In the genomic region with DNA sequence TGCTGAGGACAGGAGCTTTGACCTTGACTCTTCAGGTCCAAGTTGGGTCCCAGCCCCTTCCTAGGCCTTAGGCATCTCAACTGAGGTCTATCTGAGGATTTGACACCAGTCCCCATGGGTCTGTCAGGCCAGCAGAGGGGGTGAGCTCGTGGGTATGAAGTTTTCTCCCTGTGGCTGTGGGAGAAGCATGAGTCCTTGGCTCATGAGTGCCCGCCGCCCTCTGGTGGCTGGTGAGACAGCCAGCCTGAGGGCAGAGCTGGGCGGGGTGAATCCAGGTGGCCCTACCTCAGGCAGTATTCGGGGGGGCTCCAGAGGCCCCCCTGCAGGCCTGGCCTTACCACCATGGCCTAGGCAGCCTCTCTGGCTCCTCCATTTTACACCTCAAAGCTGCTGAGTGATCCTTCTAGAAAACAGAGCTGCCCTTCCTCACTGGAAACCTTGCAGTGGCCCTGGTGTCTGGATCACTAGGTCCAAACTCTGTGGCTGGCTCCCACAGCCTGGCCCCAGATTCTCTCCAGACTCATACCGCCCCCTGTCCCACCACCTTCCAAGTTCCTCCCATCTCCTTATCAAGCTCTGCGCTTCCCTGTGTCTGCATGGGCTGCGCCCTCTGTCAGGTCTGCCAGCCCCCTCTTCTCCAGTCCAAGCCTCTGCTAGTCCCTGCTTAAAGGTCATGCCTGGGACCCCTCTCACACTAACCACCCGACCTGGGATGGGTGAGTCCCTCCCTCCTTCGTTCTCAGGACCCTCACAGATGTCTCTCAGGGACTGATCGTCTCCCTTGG, we compare ENCODE assay signal across 8 cellular contexts. TPM values are rescaled to one million over a fixed set of nuclear protein-coding genes. Genes with fewer than 3 reads are reported as not detected.
A peak's percentile ranks its signal among the peaks of the same experiment; 100 is the strongest.
DNase-seq lines count a peak whose midpoint lies in the region; ATAC-seq and TF ChIP-seq lines count a peak whose summit lies in the region.

No MANE protein-coding gene starts in this region.

- no peak for TF ChIP-seq POLR2A in NB4 (IDR thresholded peaks at IDR 0.05; ENCODE audit: extremely low read depth, insufficient read length)

- intact Hi-C loops in cardiac septum (cut with DNase I): loop anchor here (1.0 to 2.0 kb wide), 2 partner anchors 142 to 150 kb away; no protein-coding TSS in a partner anchor

- no peak overlapping the region for H3K27ac Mint-ChIP-seq in T-cell
- H3K27ac Mint-ChIP-seq in activated naive CD8-positive, alpha-beta T cell treated with anti-CD3 and anti-CD28 coated beads, Interleukin-2, amount 50 U/mL, for 24 hours: no peak overlapping the region

- CTCF ChIA-PET in AG04449 (lab: Yijun Ruan, JAX): interaction anchor here (0.6 to 22.7 kb wide), 69 partner anchors 9 to 324 kb away, joined by 3 to 538 read pairs (median 5); a partner anchor contains a TSS
- CTCF ChIA-PET in T-cell (lab: Charles Lee): interaction anchor here (0.6 to 5.0 kb wide), 39 partner anchors 8 to 883 kb away, joined by 3 to 40 read pairs (median 4); a partner anchor contains a TSS

- TF ChIP-seq CTCF in AG04449 (IDR thresholded peaks at IDR 0.05; ENCODE audit: insufficient read depth, low read length, missing control alignments) (peak; percentile 98), NB4 (IDR thresholded peaks at IDR 0.05; ENCODE audit: low read depth, low read length) (peak; percentile 98)

- H3K4me3 Mint-ChIP-seq in T-cell: no peak overlapping the region
- no peak overlapping the region for H3K4me3 Mint-ChIP-seq in activated naive CD8-positive, alpha-beta T cell treated with anti-CD3 and anti-CD28 coated beads, Interleukin-2, amount 50 U/mL, for 24 hours

- no peaks in the 10 kb centered on the region for H3K36me3 Mint-ChIP-seq in T-cell
- no peaks in the 10 kb centered on the region for H3K36me3 Mint-ChIP-seq in activated naive CD8-positive, alpha-beta T cell treated with anti-CD3 and anti-CD28 coated beads, Interleukin-2, amount 50 U/mL, for 24 hours (ENCODE audit: low read depth)

- H3K4me1 Mint-ChIP-seq in T-cell: peaks cover 30 to 45% (median 33%) of the 10 kb centered on the region in 3 donors
- H3K4me1 Mint-ChIP-seq in activated naive CD8-positive, alpha-beta T cell treated with anti-CD3 and anti-CD28 coated beads, Interleukin-2, amount 50 U/mL, for 24 hours: peaks cover 38% of the 10 kb centered on the region

- DNase-seq in AG04449 (ENCODE audit: low read depth, low spot score): no peak
- peak; percentile 77 for DNase-seq in GM19238 (ENCODE audit: insufficient read length, low spot score)
- peak; percentile 93 for DNase-seq in NB4 (ENCODE audit: low read depth)
- peak; percentile 71 to 89 (median 82) for DNase-seq in T-cell
- DNase-seq in activated naive CD8-positive, alpha-beta T cell treated with anti-CD3 and anti-CD28 coated beads, Interleukin-2, amount 50 U/mL, for 24 hours: peak; percentile 83
- DNase-seq in cardiac septum (ENCODE audit: low spot score): peak; percentile 92
- peak; percentile 62 for DNase-seq in putamen (ENCODE audit: low spot score)

- ATAC-seq in T-cell (replicated peaks in 1 of 4) (peak; percentile 77 to 88 (median 82)), GM18870 (IDR thresholded peaks at IDR 0.05; ENCODE audit: unreplicated experiment) (no peak)
- peak; percentile 74 for ATAC-seq in activated naive CD8-positive, alpha-beta T cell treated with anti-CD3 and anti-CD28 coated beads, Interleukin-2, amount 50 U/mL, for 24 hours

- H3K27me3 Mint-ChIP-seq in T-cell: no peaks in the 10 kb centered on the region
- H3K27me3 Mint-ChIP-seq in activated naive CD8-positive, alpha-beta T cell treated with anti-CD3 and anti-CD28 coated beads, Interleukin-2, amount 50 U/mL, for 24 hours: no peaks in the 10 kb centered on the region

- POLR2A ChIA-PET in AG04449 (lab: Yijun Ruan, JAX) (no interaction called here), T-cell (lab: Charles Lee) (interaction anchor here (0.6 to 0.7 kb wide), 2 partner anchors 25 to 59 kb away, joined by 3 to 5 read pairs; no protein-coding TSS in a partner anchor)

- no peaks in the 10 kb centered on the region for H3K9me3 Mint-ChIP-seq in T-cell
- no peaks in the 10 kb centered on the region for H3K9me3 Mint-ChIP-seq in activated naive CD8-positive, alpha-beta T cell treated with anti-CD3 and anti-CD28 coated beads, Interleukin-2, amount 50 U/mL, for 24 hours

- H3K4me3 ChIP-seq in AG04449 (ENCODE audit: low read depth, low read length) (no peak overlapping the region), NB4 (ENCODE audit: low read depth, low read length) (no peak overlapping the region)

RNA-seq across cellular contexts. Expression of a gene that starts 16.1 kb away (rescaled TPM):
- total RNA-seq in T-cell (not detected), cardiac septum (not detected)

RNA-seq across cellular contexts. Expression of a gene that starts 22.8 kb away (rescaled TPM):
- total RNA-seq in T-cell: 1 to 10 TPM in 4 of 5 donors, under 1 TPM in 1; 0.72 to 2.8 (median 2.0) TPM
- total RNA-seq in cardiac septum: 16.7 TPM

RNA-seq across cellular contexts. Expression of a gene that starts 31.0 kb away (rescaled TPM):
- 100 to 1,000 TPM in 3 of 5 donors, 10 to 100 TPM in 2; 86.1 to 106 (median 101) TPM for total RNA-seq in T-cell
- total RNA-seq in cardiac septum: 11.3 TPM

RNA-seq across cellular contexts. Expression of a gene that starts 40.7 kb away (rescaled TPM):
- total RNA-seq in T-cell (10 to 100 TPM; 40.3 to 64.7 (median 48.5) TPM), cardiac septum (370 TPM)
